In the genomic region with DNA sequence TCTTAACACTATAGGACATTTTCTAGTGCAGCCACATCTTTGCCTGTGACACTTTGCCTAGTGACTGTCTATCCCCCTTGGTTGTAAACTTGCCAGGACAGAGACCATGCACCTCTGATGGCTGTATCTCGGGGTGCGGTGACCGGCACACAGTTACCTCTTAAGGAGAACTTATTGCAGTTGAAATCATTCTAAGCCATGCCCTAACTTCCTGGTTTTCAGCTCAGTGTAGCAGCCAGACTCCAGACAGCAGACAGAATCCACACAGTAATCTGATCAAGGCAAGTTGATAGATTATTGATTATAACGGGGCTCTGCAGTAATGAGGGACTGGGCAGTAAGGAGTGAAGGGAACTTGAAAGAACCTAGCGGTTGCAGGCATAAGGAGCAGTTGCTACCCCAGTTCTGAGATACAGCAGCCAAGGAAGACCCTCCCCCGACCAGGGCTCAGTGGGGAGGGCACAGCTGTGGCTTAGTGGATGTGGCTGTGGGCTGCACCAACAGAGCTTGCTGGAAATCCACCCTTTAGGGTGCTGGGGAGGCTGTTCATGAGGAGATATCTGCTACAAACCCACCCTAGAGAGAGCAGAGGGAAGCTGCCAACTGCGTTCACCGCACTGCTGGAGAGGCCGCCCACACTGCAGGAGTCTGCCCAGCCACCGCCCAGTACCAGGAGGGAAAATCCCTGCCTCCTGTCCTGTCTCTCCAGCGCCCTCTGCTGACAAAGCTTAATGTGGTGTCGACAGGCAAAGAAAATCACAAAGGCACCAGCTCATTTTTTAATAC, we compare ENCODE assay signal across 8 cellular contexts. TPM values are rescaled to one million over a fixed set of nuclear protein-coding genes. Genes with fewer than 3 reads are reported as not detected.
DNase-seq lines count a peak whose midpoint lies in the region; ATAC-seq and TF ChIP-seq lines count a peak whose summit lies in the region.

No MANE protein-coding gene starts in this region.

- in situ Hi-C loops in mammary epithelial cell (cut with MboI; ENCODE audit: low sequenced_read_pairs in 2 of 2): loop anchor here in 1 of 2 donors (5.0 kb wide), 1 partner anchor 258 kb away; no protein-coding TSS in a partner anchor

- no peaks in the 10 kb centered on the region for H3K36me3 Mint-ChIP-seq in WTC11

- 36% methylated on average over 12 of the region's 12 CpGs for WGBS in mammary epithelial cell (ENCODE audit: low coverage, missing lambda C conversion rate)

- TF ChIP-seq CTCF in WTC11 (IDR thresholded peaks at IDR 0.05) (peak; percentile 75), mammary epithelial cell (conservative IDR thresholded peaks at IDR 0.05 in 1 of 2, IDR thresholded peaks at IDR 0.05 in 1 of 2; ENCODE audit: extremely low read depth in 1 of 2, insufficient read depth in 1 of 2, low read depth in 1 of 2, low read length in 2 of 2) (peak; percentile 74 to 83)

- CTCF ChIA-PET in WTC11 (lab: Charles Lee): interaction anchor here (0.5 to 3.8 kb wide), 69 partner anchors 9 to 268 kb away, joined by 3 to 153 read pairs (median 8); no protein-coding TSS in a partner anchor
- CTCF ChIA-PET in mammary epithelial cell (lab: Charles Lee; ENCODE audit: low non-redundant PET): interaction anchor here (0.5 to 1.4 kb wide), 7 partner anchors 10 to 260 kb away, joined by 3 to 9 read pairs (median 5); no protein-coding TSS in a partner anchor

- H3K27ac ChIP-seq in mammary epithelial cell (ENCODE audit: insufficient read depth, low read depth, low read length): no peak overlapping the region

- H3K9ac ChIP-seq in mammary epithelial cell (ENCODE audit: insufficient read depth, low read length): no peak overlapping the region

- ATAC-seq in HG02884 (IDR thresholded peaks at IDR 0.05; ENCODE audit: unreplicated experiment) (peak; percentile 73), WTC11 (peak; percentile 94), GM19452 (IDR thresholded peaks at IDR 0.05; ENCODE audit: unreplicated experiment) (no peak)

- H3K4me3 ChIP-seq in mammary epithelial cell (replicated peaks in 1 of 3; ENCODE audit: insufficient read depth in 1 of 3, low read depth in 2 of 3, low read length in 3 of 3): no peak overlapping the region

- H3K27me3 ChIP-seq in mammary epithelial cell (ENCODE audit: insufficient read depth, low read length): no peaks in the 10 kb centered on the region

- H4K20me1 ChIP-seq in mammary epithelial cell (ENCODE audit: insufficient read depth, low read length): no peaks in the 10 kb centered on the region

- DNase-seq in EL (peak; percentile 79), NCI-H2227 treated with DMSO at 0.1 percent for 48 hours (lab: John Stamatoyannopoulos, UW) (peak; percentile 45), WTC11 (ENCODE audit: low spot score) (peak; percentile 96), mammary epithelial cell (peak; percentile 70), islet precursor cell (peak; percentile 91)
- DNase-seq in stimulated activated CD4-positive, alpha-beta T cell treated with anti-CD3 and anti-CD28 coated beads, Interleukin-1b, Interleukin-23, amount 100 ng/mL, for 4 hours (ENCODE audit: low read depth in 2 of 2): peak; percentile 77 to 81

- dilution Hi-C loops in mammary epithelial cell (cut with HindIII; ENCODE audit: low sequenced_read_pairs): loop anchor here (5.0 kb wide), 2 partner anchors 33 to 83 kb away; no protein-coding TSS in a partner anchor

- no peaks in the 10 kb centered on the region for H3K79me2 ChIP-seq in mammary epithelial cell (ENCODE audit: insufficient read depth, low read length)

- peaks cover 9% of the 10 kb centered on the region for H3K4me1 Mint-ChIP-seq in WTC11

- peak overlapping the region; percentile 69 for H2AFZ ChIP-seq in mammary epithelial cell (ENCODE audit: low read depth, low read length)

- H3K9me3 Mint-ChIP-seq in WTC11: no peaks in the 10 kb centered on the region

- H3K4me3 Mint-ChIP-seq in WTC11: peak overlapping the region; percentile 50

- no TSS peak for BruUV-seq in mammary epithelial cell (replicated peaks; lab: Mats Ljungman, UMichigan)

- H3K4me2 ChIP-seq in mammary epithelial cell (ENCODE audit: insufficient read depth, low read depth, low read length): peak overlapping the region; percentile 22

- H3K9me3 ChIP-seq in mammary epithelial cell (replicated peaks; ENCODE audit: insufficient read depth, low read length): no peaks in the 10 kb centered on the region

- POLR2A ChIA-PET in WTC11 (lab: Charles Lee): interaction anchor here (0.7 to 1.3 kb wide), 2 partner anchors 206 to 255 kb away, joined by 3 read pairs; no protein-coding TSS in a partner anchor

- H3K36me3 ChIP-seq in mammary epithelial cell (ENCODE audit: insufficient read depth, low read length): no peaks in the 10 kb centered on the region

- H3K27ac Mint-ChIP-seq in WTC11: no peak overlapping the region

- peaks cover 4% of the 10 kb centered on the region for H3K4me1 ChIP-seq in mammary epithelial cell (ENCODE audit: insufficient read depth, low read length)

- intact Hi-C loops in mammary epithelial cell (cut with micrococcal nuclease): loop anchor here (1.0 to 10.0 kb wide), 5 partner anchors 205 to 982 kb away; a partner anchor contains a TSS

- peaks cover 6% of the 10 kb centered on the region for H3K27me3 Mint-ChIP-seq in WTC11 (ENCODE audit: low read depth)

TF ChIP-seq in WTC11, 78 proteins besides CTCF, POLR2A, EP300 and RAD21 (continues in another document):
- TF ChIP-seq, protein P1, sequence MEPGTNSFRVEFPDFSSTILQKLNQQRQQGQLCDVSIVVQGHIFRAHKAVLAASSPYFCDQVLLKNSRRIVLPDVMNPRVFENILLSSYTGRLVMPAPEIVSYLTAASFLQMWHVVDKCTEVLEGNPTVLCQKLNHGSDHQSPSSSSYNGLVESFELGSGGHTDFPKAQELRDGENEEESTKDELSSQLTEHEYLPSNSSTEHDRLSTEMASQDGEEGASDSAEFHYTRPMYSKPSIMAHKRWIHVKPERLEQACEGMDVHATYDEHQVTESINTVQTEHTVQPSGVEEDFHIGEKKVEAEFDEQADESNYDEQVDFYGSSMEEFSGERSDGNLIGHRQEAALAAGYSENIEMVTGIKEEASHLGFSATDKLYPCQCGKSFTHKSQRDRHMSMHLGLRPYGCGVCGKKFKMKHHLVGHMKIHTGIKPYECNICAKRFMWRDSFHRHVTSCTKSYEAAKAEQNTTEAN (CRISPR knock-in tag; IDR thresholded peaks at IDR 0.05): no peak
- TF ChIP-seq TCF7 (CRISPR knock-in tag; IDR thresholded peaks at IDR 0.05; ENCODE audit: low read depth) (no peak), GABPB1 (CRISPR knock-in tag; IDR thresholded peaks at IDR 0.05) (no peak), TEAD1 (CRISPR knock-in tag; IDR thresholded peaks at IDR 0.05) (no peak), ZNF317 (CRISPR knock-in tag; IDR thresholded peaks at IDR 0.05; ENCODE audit: borderline replicate concordance, low read depth) (no peak), ESRRA (CRISPR knock-in tag; IDR thresholded peaks at IDR 0.05; ENCODE audit: borderline replicate concordance) (no peak), ZNF138 (CRISPR knock-in tag; conservative IDR thresholded peaks at IDR 0.05) (no peak), KAT7 (CRISPR knock-in tag; IDR thresholded peaks at IDR 0.05; ENCODE audit: borderline replicate concordance) (no peak)
- TF ChIP-seq, protein P2, sequence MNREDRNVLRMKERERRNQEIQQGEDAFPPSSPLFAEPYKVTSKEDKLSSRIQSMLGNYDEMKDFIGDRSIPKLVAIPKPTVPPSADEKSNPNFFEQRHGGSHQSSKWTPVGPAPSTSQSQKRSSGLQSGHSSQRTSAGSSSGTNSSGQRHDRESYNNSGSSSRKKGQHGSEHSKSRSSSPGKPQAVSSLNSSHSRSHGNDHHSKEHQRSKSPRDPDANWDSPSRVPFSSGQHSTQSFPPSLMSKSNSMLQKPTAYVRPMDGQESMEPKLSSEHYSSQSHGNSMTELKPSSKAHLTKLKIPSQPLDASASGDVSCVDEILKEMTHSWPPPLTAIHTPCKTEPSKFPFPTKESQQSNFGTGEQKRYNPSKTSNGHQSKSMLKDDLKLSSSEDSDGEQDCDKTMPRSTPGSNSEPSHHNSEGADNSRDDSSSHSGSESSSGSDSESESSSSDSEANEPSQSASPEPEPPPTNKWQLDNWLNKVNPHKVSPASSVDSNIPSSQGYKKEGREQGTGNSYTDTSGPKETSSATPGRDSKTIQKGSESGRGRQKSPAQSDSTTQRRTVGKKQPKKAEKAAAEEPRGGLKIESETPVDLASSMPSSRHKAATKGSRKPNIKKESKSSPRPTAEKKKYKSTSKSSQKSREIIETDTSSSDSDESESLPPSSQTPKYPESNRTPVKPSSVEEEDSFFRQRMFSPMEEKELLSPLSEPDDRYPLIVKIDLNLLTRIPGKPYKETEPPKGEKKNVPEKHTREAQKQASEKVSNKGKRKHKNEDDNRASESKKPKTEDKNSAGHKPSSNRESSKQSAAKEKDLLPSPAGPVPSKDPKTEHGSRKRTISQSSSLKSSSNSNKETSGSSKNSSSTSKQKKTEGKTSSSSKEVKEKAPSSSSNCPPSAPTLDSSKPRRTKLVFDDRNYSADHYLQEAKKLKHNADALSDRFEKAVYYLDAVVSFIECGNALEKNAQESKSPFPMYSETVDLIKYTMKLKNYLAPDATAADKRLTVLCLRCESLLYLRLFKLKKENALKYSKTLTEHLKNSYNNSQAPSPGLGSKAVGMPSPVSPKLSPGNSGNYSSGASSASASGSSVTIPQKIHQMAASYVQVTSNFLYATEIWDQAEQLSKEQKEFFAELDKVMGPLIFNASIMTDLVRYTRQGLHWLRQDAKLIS (CRISPR knock-in tag; IDR thresholded peaks at IDR 0.05; ENCODE audit: borderline replicate concordance): no peak
- TF ChIP-seq, protein P3, sequence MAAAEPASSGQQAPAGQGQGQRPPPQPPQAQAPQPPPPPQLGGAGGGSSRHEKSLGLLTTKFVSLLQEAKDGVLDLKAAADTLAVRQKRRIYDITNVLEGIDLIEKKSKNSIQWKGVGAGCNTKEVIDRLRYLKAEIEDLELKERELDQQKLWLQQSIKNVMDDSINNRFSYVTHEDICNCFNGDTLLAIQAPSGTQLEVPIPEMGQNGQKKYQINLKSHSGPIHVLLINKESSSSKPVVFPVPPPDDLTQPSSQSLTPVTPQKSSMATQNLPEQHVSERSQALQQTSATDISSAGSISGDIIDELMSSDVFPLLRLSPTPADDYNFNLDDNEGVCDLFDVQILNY (CRISPR knock-in tag; IDR thresholded peaks at IDR 0.05): no peak

RNA-seq across cellular contexts. Expression of a gene that starts 58.2 kb away (rescaled TPM):
- 1.3 to 1.8 TPM (median 1.3 TPM) in 3 replicates for total RNA-seq in WTC11 (2021)
- total RNA-seq in mammary epithelial cell: 1 to 10 TPM; 3.7 to 6.8 TPM
- polyA plus RNA-seq in mammary epithelial cell: 1.7 TPM
- polyA minus RNA-seq in mammary epithelial cell: not detected

Comparison
In these comparisons a context has a peak if more than half of its experiments do, and no peak if none do; other contexts are left out.
1. DNase-seq: peak in every context shown above with its lines; median percentile 96 in WTC11; 91 in islet precursor cell; 79 in EL; 79 in stimulated activated CD4-positive, alpha-beta T cell treated with anti-CD3 and anti-CD28 coated beads, Interleukin-1b, Interleukin-23, amount 100 ng/mL, for 4 hours; 70 in mammary epithelial cell; 45 in NCI-H2227 treated with DMSO at 0.1 percent for 48 hours.